In the genomic region with DNA sequence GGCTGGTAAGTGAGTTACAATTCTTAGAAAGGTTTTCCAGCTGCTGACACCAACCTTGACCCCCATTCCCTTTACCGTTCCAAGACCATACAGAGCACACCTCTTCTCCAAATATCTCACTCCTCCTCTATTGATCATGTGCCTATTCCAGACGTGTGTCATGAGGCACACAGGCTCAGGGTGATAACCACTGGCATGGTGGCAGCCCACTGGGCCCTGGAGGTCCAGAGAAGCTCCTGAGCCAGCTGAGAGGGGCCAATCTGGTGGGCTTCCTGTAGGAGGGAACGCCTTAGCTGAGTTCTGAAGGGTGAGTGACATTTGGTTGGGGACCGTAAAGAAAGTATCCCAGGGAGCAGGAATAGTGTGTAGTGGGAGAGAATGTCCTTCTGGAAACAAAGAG, we compare ENCODE assay signal across 20 cellular contexts. TPM values are rescaled to one million over a fixed set of nuclear protein-coding genes. Genes with fewer than 3 reads are reported as not detected.
A peak's percentile ranks its signal among the peaks of the same experiment; 100 is the strongest.
DNase-seq lines count a peak whose midpoint lies in the region; ATAC-seq and FAIRE-seq lines count a peak whose summit lies in the region.
"Had no signal": no experiment of that assay in that cellular context is flagged by ENCODE, and none has a peak within 500 bp of the region (broad histone marks: within the 10 kb centered on the region; RNA-seq: fewer than 3 reads in every experiment).

No MANE protein-coding gene starts in this region.

- peak; percentile 40 for FAIRE-seq in HTR-8/SVneo (lab: Jason Lieb, UNC)
- FAIRE-seq: RCC 7860, urothelium cell line had no signal

- no peaks in the 10 kb centered on the region for H3K9me3 Mint-ChIP-seq in activated CD4-positive, alpha-beta T cell treated with anti-CD3 and anti-CD28 coated beads, Interleukin-2, amount 10 ng/mL, durations not matched to agents 7 days and 5 days
- no peaks in the 10 kb centered on the region for H3K9me3 Mint-ChIP-seq in activated naive CD4-positive, alpha-beta T cell treated with anti-CD3 and anti-CD28 coated beads, Interleukin-2, amount 50 U/mL, for 72 hours
- peaks cover 3% of the 10 kb centered on the region for H3K9me3 Mint-ChIP-seq in natural killer cell treated with Interleukin-12 subunit alpha and Interleukin-12 subunit beta and Interleukin-15 and Interleukin-18, amount 100 ng/mL, for 72 hours
- H3K9me3 Mint-ChIP-seq: dendritic cell treated with granulocyte-macrophage colony-stimulating factor and Interleukin-4, amounts not matched to agents 40 ng/mL and 50 ng/mL, for 4 days; GM23338 had no signal

- no peak for ATAC-seq in activated naive CD4-positive, alpha-beta T cell treated with anti-CD3 and anti-CD28 coated beads, Interleukin-2, amount 50 U/mL, for 72 hours
- ATAC-seq in natural killer cell treated with Interleukin-12 subunit alpha and Interleukin-12 subunit beta and Interleukin-15 and Interleukin-18, amount 100 ng/mL, for 72 hours = no peak
- ATAC-seq: GM23338 had no signal

- H3K36me3 Mint-ChIP-seq in activated CD4-positive, alpha-beta T cell treated with anti-CD3 and anti-CD28 coated beads, Interleukin-2, amount 10 ng/mL, durations not matched to agents 7 days and 5 days (ENCODE audit: low read depth) = peaks cover 64% of the 10 kb centered on the region
- peaks cover 0 to 49% of the 10 kb centered on the region in 2 donors for H3K36me3 Mint-ChIP-seq in activated naive CD4-positive, alpha-beta T cell treated with anti-CD3 and anti-CD28 coated beads, Interleukin-2, amount 50 U/mL, for 72 hours
- H3K36me3 Mint-ChIP-seq in natural killer cell treated with Interleukin-12 subunit alpha and Interleukin-12 subunit beta and Interleukin-15 and Interleukin-18, amount 100 ng/mL, for 72 hours = peaks cover 9% of the 10 kb centered on the region

- no peaks in the 10 kb centered on the region for H3K27me3 Mint-ChIP-seq in activated CD4-positive, alpha-beta T cell treated with anti-CD3 and anti-CD28 coated beads, Interleukin-2, amount 10 ng/mL, durations not matched to agents 7 days and 5 days
- H3K27me3 Mint-ChIP-seq in natural killer cell treated with Interleukin-12 subunit alpha and Interleukin-12 subunit beta and Interleukin-15 and Interleukin-18, amount 100 ng/mL, for 72 hours = no peaks in the 10 kb centered on the region

- peak overlapping the region; percentile 91 for H3K27ac Mint-ChIP-seq in activated CD4-positive, alpha-beta T cell treated with anti-CD3 and anti-CD28 coated beads, Interleukin-2, amount 10 ng/mL, durations not matched to agents 7 days and 5 days
- peak overlapping the region; percentile 58 to 89 for H3K27ac Mint-ChIP-seq in activated naive CD4-positive, alpha-beta T cell treated with anti-CD3 and anti-CD28 coated beads, Interleukin-2, amount 50 U/mL, for 72 hours
- H3K27ac Mint-ChIP-seq in natural killer cell treated with Interleukin-12 subunit alpha and Interleukin-12 subunit beta and Interleukin-15 and Interleukin-18, amount 100 ng/mL, for 72 hours = peak overlapping the region; percentile 71 to 90
- H3K27ac Mint-ChIP-seq: dendritic cell treated with granulocyte-macrophage colony-stimulating factor and Interleukin-4, amounts not matched to agents 40 ng/mL and 50 ng/mL, for 4 days; GM23338 had no signal

- no peak for DNase-seq in activated CD4-positive, alpha-beta T cell treated with anti-CD3 and anti-CD28 coated beads, Interleukin-2, amount 10 ng/mL, durations not matched to agents 7 days and 5 days
- no peak for DNase-seq in activated CD4-positive, alpha-beta T cell treated with anti-CD3 and anti-CD28 coated beads, Interleukin-2, amount 50 U/mL, for 1 hour
- DNase-seq in HTR-8/SVneo (ENCODE audit: insufficient read length, low spot score) (no peak), NCI-H2227 treated with DMSO at 0.1 percent for 48 hours (lab: John Stamatoyannopoulos, UW) (no peak), NCI-H345 (lab: John Stamatoyannopoulos, UW) (no peak)
- DNase-seq in activated naive CD4-positive, alpha-beta T cell treated with anti-CD3 and anti-CD28 coated beads, Interleukin-2, amount 50 U/mL, for 72 hours (ENCODE audit: low spot score in 2 of 2) = no peak
- DNase-seq in natural killer cell treated with Interleukin-12 subunit alpha and Interleukin-12 subunit beta and Interleukin-15 and Interleukin-18, amount 100 ng/mL, for 72 hours (ENCODE audit: low spot score) = no peak
- no peak for DNase-seq in stimulated activated CD4-positive, alpha-beta T cell treated with anti-CD3 and anti-CD28 coated beads, Interleukin-2, amount 100 ng/mL, for 24 hours
- DNase-seq: brain microvascular endothelial cell, EL, foreskin melanocyte, Kasumi-1, midbrain, nucleus accumbens, sigmoid colon, SK-N-SH had no signal

- peaks cover 69% of the 10 kb centered on the region for H3K4me1 Mint-ChIP-seq in activated CD4-positive, alpha-beta T cell treated with anti-CD3 and anti-CD28 coated beads, Interleukin-2, amount 10 ng/mL, durations not matched to agents 7 days and 5 days
- H3K4me1 Mint-ChIP-seq in natural killer cell treated with Interleukin-12 subunit alpha and Interleukin-12 subunit beta and Interleukin-15 and Interleukin-18, amount 100 ng/mL, for 72 hours (ENCODE audit: low read depth in 2 of 2) = peaks cover 67 to 69% of the 10 kb centered on the region in 2 donors

- H3K4me3 Mint-ChIP-seq in activated CD4-positive, alpha-beta T cell treated with anti-CD3 and anti-CD28 coated beads, Interleukin-2, amount 10 ng/mL, durations not matched to agents 7 days and 5 days = peak overlapping the region; percentile 11
- H3K4me3 Mint-ChIP-seq in natural killer cell treated with Interleukin-12 subunit alpha and Interleukin-12 subunit beta and Interleukin-15 and Interleukin-18, amount 100 ng/mL, for 72 hours = peak overlapping the region; percentile 66
- H3K4me3 Mint-ChIP-seq: dendritic cell treated with granulocyte-macrophage colony-stimulating factor and Interleukin-4, amounts not matched to agents 40 ng/mL and 50 ng/mL, for 4 days; GM23338 had no signal

- CTCF ChIA-PET in activated CD4-positive, alpha-beta T cell treated with anti-CD3 and anti-CD28 coated beads, Interleukin-2, amount 10 ng/mL, durations not matched to agents 7 days and 5 days (lab: Charles Lee) = interaction anchor here (0.7 to 4.1 kb wide), 13 partner anchors 9 to 527 kb away, joined by 3 to 29 read pairs (median 5); a partner anchor contains a TSS

- POLR2A ChIA-PET in activated CD4-positive, alpha-beta T cell treated with anti-CD3 and anti-CD28 coated beads, Interleukin-2, amount 10 ng/mL, durations not matched to agents 7 days and 5 days (lab: Charles Lee) = no interaction called here

RNA-seq across cellular contexts. Expression of a gene that starts 28.3 kb away (rescaled TPM):
- 100 to 1,000 TPM; 302 to 337 TPM for total RNA-seq in activated CD4-positive, alpha-beta T cell treated with anti-CD3 and anti-CD28 coated beads, Interleukin-2, amount 10 ng/mL, durations not matched to agents 7 days and 5 days
- 100 to 1,000 TPM; 164 to 235 TPM for total RNA-seq in activated naive CD4-positive, alpha-beta T cell treated with anti-CD3 and anti-CD28 coated beads, Interleukin-2, amount 50 U/mL, for 72 hours
- 100 to 1,000 TPM in 1 of 2 donors, 10 to 100 TPM in 1; 97.4 to 191 TPM for total RNA-seq in natural killer cell treated with Interleukin-12 subunit alpha and Interleukin-12 subunit beta and Interleukin-15 and Interleukin-18, amount 100 ng/mL, for 72 hours
